ENCODE assay signal across 1 cellular context in the genomic region with DNA sequence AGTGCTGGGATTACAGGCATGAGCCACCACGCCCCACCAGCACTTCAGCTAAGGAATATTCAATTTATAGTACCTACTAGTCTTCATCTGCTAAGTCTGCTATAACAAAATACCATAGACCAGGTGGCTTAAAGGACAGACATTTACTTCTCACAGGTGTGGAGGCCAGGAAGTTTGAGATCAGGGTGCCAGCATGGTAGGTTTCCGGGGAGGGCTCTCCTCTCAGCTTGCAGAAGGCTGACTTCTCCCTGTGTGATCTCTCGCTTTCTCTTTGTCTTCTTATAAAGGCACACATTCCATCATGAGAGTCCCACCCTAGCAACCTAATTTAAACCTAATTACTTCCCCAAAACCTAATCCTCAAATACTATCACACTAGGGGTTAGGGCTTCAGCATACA.
TF ChIP-seq lines count a peak whose summit lies in the region.

No MANE protein-coding gene starts in this region.

TF ChIP-seq in GM23338, 12 proteins besides CTCF, POLR2A, EP300 and RAD21:
- TF ChIP-seq ZNF114 (CRISPR knock-in tag; IDR thresholded peaks at IDR 0.05): no peak
- TF ChIP-seq JUNB (IDR thresholded peaks at IDR 0.05; ENCODE audit: unreplicated experiment): no peak
- no peak for TF ChIP-seq EZH2 (IDR thresholded peaks at IDR 0.05; ENCODE audit: low read depth, unreplicated experiment)
- no peak for TF ChIP-seq NANOG (IDR thresholded peaks at IDR 0.05; ENCODE audit: borderline replicate concordance)
- TF ChIP-seq ZNF331 (CRISPR knock-in tag; IDR thresholded peaks at IDR 0.05; ENCODE audit: low read depth): no peak
- no peak for TF ChIP-seq EZH2phosphoT487 (IDR thresholded peaks at IDR 0.05; ENCODE audit: unreplicated experiment)
- TF ChIP-seq POLR2AphosphoS5 (IDR thresholded peaks at IDR 0.05; ENCODE audit: low read depth): no peak
- TF ChIP-seq, protein P1, sequence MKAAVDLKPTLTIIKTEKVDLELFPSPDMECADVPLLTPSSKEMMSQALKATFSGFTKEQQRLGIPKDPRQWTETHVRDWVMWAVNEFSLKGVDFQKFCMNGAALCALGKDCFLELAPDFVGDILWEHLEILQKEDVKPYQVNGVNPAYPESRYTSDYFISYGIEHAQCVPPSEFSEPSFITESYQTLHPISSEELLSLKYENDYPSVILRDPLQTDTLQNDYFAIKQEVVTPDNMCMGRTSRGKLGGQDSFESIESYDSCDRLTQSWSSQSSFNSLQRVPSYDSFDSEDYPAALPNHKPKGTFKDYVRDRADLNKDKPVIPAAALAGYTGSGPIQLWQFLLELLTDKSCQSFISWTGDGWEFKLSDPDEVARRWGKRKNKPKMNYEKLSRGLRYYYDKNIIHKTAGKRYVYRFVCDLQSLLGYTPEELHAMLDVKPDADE (IDR thresholded peaks at IDR 0.05): no peak
- no peak; the same call in 1 of the 2 replicates for TF ChIP-seq ZNF462 (CRISPR knock-in tag; IDR thresholded peaks at IDR 0.05)
- no peak for TF ChIP-seq CREB1 (CRISPR knock-in tag; IDR thresholded peaks at IDR 0.05; ENCODE audit: low read depth)
- TF ChIP-seq, protein P2, sequence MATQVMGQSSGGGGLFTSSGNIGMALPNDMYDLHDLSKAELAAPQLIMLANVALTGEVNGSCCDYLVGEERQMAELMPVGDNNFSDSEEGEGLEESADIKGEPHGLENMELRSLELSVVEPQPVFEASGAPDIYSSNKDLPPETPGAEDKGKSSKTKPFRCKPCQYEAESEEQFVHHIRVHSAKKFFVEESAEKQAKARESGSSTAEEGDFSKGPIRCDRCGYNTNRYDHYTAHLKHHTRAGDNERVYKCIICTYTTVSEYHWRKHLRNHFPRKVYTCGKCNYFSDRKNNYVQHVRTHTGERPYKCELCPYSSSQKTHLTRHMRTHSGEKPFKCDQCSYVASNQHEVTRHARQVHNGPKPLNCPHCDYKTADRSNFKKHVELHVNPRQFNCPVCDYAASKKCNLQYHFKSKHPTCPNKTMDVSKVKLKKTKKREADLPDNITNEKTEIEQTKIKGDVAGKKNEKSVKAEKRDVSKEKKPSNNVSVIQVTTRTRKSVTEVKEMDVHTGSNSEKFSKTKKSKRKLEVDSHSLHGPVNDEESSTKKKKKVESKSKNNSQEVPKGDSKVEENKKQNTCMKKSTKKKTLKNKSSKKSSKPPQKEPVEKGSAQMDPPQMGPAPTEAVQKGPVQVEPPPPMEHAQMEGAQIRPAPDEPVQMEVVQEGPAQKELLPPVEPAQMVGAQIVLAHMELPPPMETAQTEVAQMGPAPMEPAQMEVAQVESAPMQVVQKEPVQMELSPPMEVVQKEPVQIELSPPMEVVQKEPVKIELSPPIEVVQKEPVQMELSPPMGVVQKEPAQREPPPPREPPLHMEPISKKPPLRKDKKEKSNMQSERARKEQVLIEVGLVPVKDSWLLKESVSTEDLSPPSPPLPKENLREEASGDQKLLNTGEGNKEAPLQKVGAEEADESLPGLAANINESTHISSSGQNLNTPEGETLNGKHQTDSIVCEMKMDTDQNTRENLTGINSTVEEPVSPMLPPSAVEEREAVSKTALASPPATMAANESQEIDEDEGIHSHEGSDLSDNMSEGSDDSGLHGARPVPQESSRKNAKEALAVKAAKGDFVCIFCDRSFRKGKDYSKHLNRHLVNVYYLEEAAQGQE (IDR thresholded peaks at IDR 0.05; ENCODE audit: unreplicated experiment): no peak
- no peak for TF ChIP-seq STAT1 (IDR thresholded peaks at IDR 0.05; ENCODE audit: unreplicated experiment)
